In the genomic region with DNA sequence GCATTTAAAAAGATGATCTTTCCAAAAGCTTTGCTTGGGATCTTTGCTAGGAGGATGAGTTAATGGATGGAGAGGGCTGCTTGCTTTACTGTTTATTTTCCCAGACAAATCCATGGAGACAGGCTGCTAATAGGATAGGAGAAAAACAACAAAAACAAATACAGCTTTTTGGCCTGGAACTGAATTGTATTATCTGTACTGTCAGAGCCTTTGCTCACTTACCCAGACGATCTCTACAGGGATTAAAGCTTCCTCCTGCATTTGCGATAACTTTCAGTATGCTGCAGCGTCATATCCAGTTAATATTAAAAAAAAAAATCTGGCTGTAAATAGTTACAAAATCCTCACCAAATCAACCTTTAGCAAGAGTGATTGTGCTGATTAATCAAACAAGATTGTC, we compare ENCODE assay signal across 1 cellular context.
TF ChIP-seq lines count a peak whose summit lies in the region.

No MANE protein-coding gene starts in this region.

TF ChIP-seq in WTC11, 78 proteins besides CTCF, POLR2A, EP300 and RAD21 (continued from another document):
- TF ChIP-seq KAT7 (CRISPR knock-in tag; IDR thresholded peaks at IDR 0.05; ENCODE audit: borderline replicate concordance) (no peak), PREB (CRISPR knock-in tag; IDR thresholded peaks at IDR 0.05; ENCODE audit: borderline replicate concordance) (no peak), FOXP1 (CRISPR knock-in tag; IDR thresholded peaks at IDR 0.05; ENCODE audit: borderline replicate concordance) (no peak), NR2C2 (CRISPR knock-in tag; IDR thresholded peaks at IDR 0.05) (no peak), NR1H2 (CRISPR knock-in tag; IDR thresholded peaks at IDR 0.05) (no peak), SMAD3 (CRISPR knock-in tag; IDR thresholded peaks at IDR 0.05; ENCODE audit: borderline replicate concordance) (no peak), ZNF317 (CRISPR knock-in tag; IDR thresholded peaks at IDR 0.05; ENCODE audit: borderline replicate concordance, low read depth) (no peak), AR (CRISPR knock-in tag; IDR thresholded peaks at IDR 0.05) (no peak), ZSCAN18 (CRISPR knock-in tag; IDR thresholded peaks at IDR 0.05) (no peak)
